26 cellular contexts compared by ENCODE assay signal in genomic region chr18:34942276-34942675, GRCh38.
DNase-seq lines count a peak whose midpoint lies in the region; ATAC-seq, FAIRE-seq and TF ChIP-seq lines count a peak whose summit lies in the region.
"Had no signal": no experiment of that assay in that cellular context is flagged by ENCODE, and none has a peak within 500 bp of the region (broad histone marks: within the 10 kb centered on the region; RNA-seq: fewer than 3 reads in every experiment).

No MANE protein-coding gene starts in this region.

- ATAC-seq in GM23338: no peak
- peak in 1 of 2 donors; percentile 38 for ATAC-seq in gastrocnemius medialis
- ATAC-seq: left lung; stimulated activated naive B cell treated with anti-CD40 and anti-IgM and Interleukin-4, amounts not matched to agents 10 μg/mL and 1 μg/mL and 100 μg/mL, for 72 hours; T-helper 17 cell had no signal

- POLR2A ChIA-PET in GM10248 (lab: Yijun Ruan, JAX): no interaction called here

- H3K9me3 Mint-ChIP-seq in GM23338: no peaks in the 10 kb centered on the region
- no peaks in the 10 kb centered on the region for H3K9me3 Mint-ChIP-seq in astrocyte (ENCODE audit: unreplicated experiment)
- H3K9me3 Mint-ChIP-seq: activated CD4-positive, alpha-beta memory T cell treated with anti-CD3 and anti-CD28 coated beads for 36 hours; HFFc6; stimulated activated naive B cell treated with anti-CD40 and anti-IgM and Interleukin-4, amounts not matched to agents 10 μg/mL and 1 μg/mL and 100 μg/mL, for 72 hours had no signal

- no peak for TF ChIP-seq POLR2A in gastrocnemius medialis (IDR thresholded peaks at IDR 0.05)

- no peak overlapping the region for H3K9ac ChIP-seq in astrocyte (ENCODE audit: low read length)

- no peak overlapping the region for H3K27ac Mint-ChIP-seq in GM23338
- peak overlapping the region; percentile 50 for H3K27ac Mint-ChIP-seq in astrocyte (ENCODE audit: unreplicated experiment)
- H3K27ac Mint-ChIP-seq: activated CD4-positive, alpha-beta memory T cell treated with anti-CD3 and anti-CD28 coated beads for 36 hours; HFFc6; progenitor cell of endocrine pancreas; stimulated activated naive B cell treated with anti-CD40 and anti-IgM and Interleukin-4, amounts not matched to agents 10 μg/mL and 1 μg/mL and 100 μg/mL, for 72 hours; T-helper 17 cell had no signal

- no peaks in the 10 kb centered on the region for H3K9me2 ChIP-seq in GM23338 (ENCODE audit: insufficient read depth)

- TF ChIP-seq CTCF in GM23338 (conservative IDR thresholded peaks at IDR 0.05; ENCODE audit: low read depth in 2 of 2): no peak
- no peak for TF ChIP-seq CTCF in astrocyte (IDR thresholded peaks at IDR 0.05; ENCODE audit: insufficient read depth, low read depth, low read length)
- no peak for TF ChIP-seq CTCF in kidney epithelial cell (IDR thresholded peaks at IDR 0.05; ENCODE audit: insufficient read depth, low read length, poor library complexity, severe bottlenecking)
- no peak for TF ChIP-seq CTCF in gastrocnemius medialis (IDR thresholded peaks at IDR 0.05 in 4 of 5, conservative IDR thresholded peaks at IDR 0.05 in 1 of 5)
- no peak for TF ChIP-seq CTCF in GM10248 (IDR thresholded peaks at IDR 0.05; ENCODE audit: control extremely low read depth, extremely low read depth, low read depth, missing control alignments)
- TF ChIP-seq CTCF in GM13977 (IDR thresholded peaks at IDR 0.05; ENCODE audit: extremely low read depth, insufficient read depth, missing control alignments): no peak

- H3K9me3 ChIP-seq in astrocyte (ENCODE audit: insufficient read depth, low read depth, low read length) (no peaks in the 10 kb centered on the region), gastrocnemius medialis (no peaks in the 10 kb centered on the region)
- H3K9me3 ChIP-seq: left lung, upper lobe of left lung had no signal

- no peaks in the 10 kb centered on the region for H4K20me1 ChIP-seq in GM23338 (replicated peaks; ENCODE audit: insufficient read depth)
- no peaks in the 10 kb centered on the region for H4K20me1 ChIP-seq in astrocyte (ENCODE audit: insufficient read depth, low read length)

- H3K4me1 Mint-ChIP-seq in GM23338: peaks cover 10% of the 10 kb centered on the region; the same call in 2 of the 3 replicates
- peaks cover 13% of the 10 kb centered on the region for H3K4me1 Mint-ChIP-seq in astrocyte (ENCODE audit: low read depth, unreplicated experiment)
- H3K4me1 Mint-ChIP-seq: stimulated activated naive B cell treated with anti-CD40 and anti-IgM and Interleukin-4, amounts not matched to agents 10 μg/mL and 1 μg/mL and 100 μg/mL, for 72 hours; T-helper 17 cell had no signal

- no peak for FAIRE-seq in astrocyte (lab: Jason Lieb, UNC)

- H3K4me3 ChIP-seq in GM23338: no peak overlapping the region
- no peak overlapping the region for H3K4me3 ChIP-seq in astrocyte (ENCODE audit: insufficient read depth, low read depth, low read length)
- no peak overlapping the region for H3K4me3 ChIP-seq in kidney epithelial cell (ENCODE audit: low read depth, low read length)
- H3K4me3 ChIP-seq in gastrocnemius medialis: peak overlapping the region; percentile 22 to 46 (median 43)
- H3K4me3 ChIP-seq: left lung, upper lobe of left lung had no signal

- no peak overlapping the region for H3K4me3 Mint-ChIP-seq in GM23338
- H3K4me3 Mint-ChIP-seq in astrocyte (ENCODE audit: unreplicated experiment): no peak overlapping the region
- H3K4me3 Mint-ChIP-seq: activated CD4-positive, alpha-beta memory T cell treated with anti-CD3 and anti-CD28 coated beads for 36 hours; HFFc6; stimulated activated naive B cell treated with anti-CD40 and anti-IgM and Interleukin-4, amounts not matched to agents 10 μg/mL and 1 μg/mL and 100 μg/mL, for 72 hours; T-helper 17 cell had no signal

- H3F3A ChIP-seq in GM23338 (replicated peaks; ENCODE audit: low read depth): no peaks in the 10 kb centered on the region

- 0 out of 2 replicates have a peak overlapping the region, but pooled peaks have one; percentile 35 for H2AFZ ChIP-seq in GM23338
- no peak overlapping the region for H2AFZ ChIP-seq in astrocyte (ENCODE audit: low read depth, low read length)

- H3K4me1 ChIP-seq in GM23338 (ENCODE audit: insufficient read depth) (peaks cover 5% of the 10 kb centered on the region; the same call in 1 of the 2 replicates), astrocyte (ENCODE audit: insufficient read depth, low read length) (peaks cover 3% of the 10 kb centered on the region), gastrocnemius medialis (peaks cover 34 to 57% of the 10 kb centered on the region in 2 donors)
- H3K4me1 ChIP-seq: left lung, upper lobe of left lung had no signal

- H3K36me3 Mint-ChIP-seq in GM23338 (ENCODE audit: low read depth) (no peaks in the 10 kb centered on the region), astrocyte (ENCODE audit: low read depth, unreplicated experiment) (no peaks in the 10 kb centered on the region)
- H3K36me3 Mint-ChIP-seq: activated CD4-positive, alpha-beta memory T cell treated with anti-CD3 and anti-CD28 coated beads for 36 hours; stimulated activated naive B cell treated with anti-CD40 and anti-IgM and Interleukin-4, amounts not matched to agents 10 μg/mL and 1 μg/mL and 100 μg/mL, for 72 hours had no signal

- CTCF ChIA-PET in GM10248 (lab: Yijun Ruan, JAX): interaction anchor here (1.8 kb wide), 2 partner anchors 10 to 201 kb away, joined by 4 read pairs; no protein-coding TSS in a partner anchor

- DNase-seq in GM23338 (ENCODE audit: low spot score) (no peak), astrocyte (ENCODE audit: low read depth) (peak; percentile 42), kidney epithelial cell (ENCODE audit: low read depth) (peak; percentile 21), gastrocnemius medialis (no peak), GM10248 (ENCODE audit: extremely low spot score) (no peak), GM13977 (ENCODE audit: low spot score) (no peak), NCI-H345 treated with DMSO at 0.1 percent for 48 hours (lab: John Stamatoyannopoulos, UW; ENCODE audit: unreplicated experiment) (no peak)
- DNase-seq: activated CD4-positive, alpha-beta memory T cell treated with anti-CD3 and anti-CD28 coated beads for 36 hours; activated CD4-positive, CD25-positive, alpha-beta regulatory T cell treated with anti-CD3 and anti-CD28 coated beads, Interleukin-2, amount 50 U/mL, for 72 hours; activated naive CD4-positive, alpha-beta T cell treated with Interleukin-2 at 50 U/mL for 16 hours; C1 segment of cervical spinal cord; COR-L47; DMS79; HFFc6; hippocampal formation; KBM-7; left lung; NCI-H2029; NCI-H345; SHP77; stimulated activated CD4-positive, alpha-beta T cell treated with anti-CD3 and anti-CD28 coated beads, Interleukin-15, amount 100 ng/mL, for 24 hours; stimulated activated naive B cell treated with anti-CD40 and anti-IgM and Interleukin-4, amounts not matched to agents 10 μg/mL and 1 μg/mL and 100 μg/mL, for 72 hours; substantia nigra; T-helper 17 cell; upper lobe of left lung had no signal

- H3K27me3 Mint-ChIP-seq in GM23338 (ENCODE audit: insufficient read depth, low read depth, poor library complexity): no peaks in the 10 kb centered on the region
- no peaks in the 10 kb centered on the region for H3K27me3 Mint-ChIP-seq in astrocyte (ENCODE audit: low read depth, unreplicated experiment)
- H3K27me3 Mint-ChIP-seq: progenitor cell of endocrine pancreas had no signal

- no peaks in the 10 kb centered on the region for H3K36me3 ChIP-seq in GM23338 (ENCODE audit: insufficient read depth)
- no peaks in the 10 kb centered on the region for H3K36me3 ChIP-seq in astrocyte (ENCODE audit: insufficient read depth, low read length)
- no peaks in the 10 kb centered on the region for H3K36me3 ChIP-seq in kidney epithelial cell (ENCODE audit: control insufficient read depth, insufficient read depth, low read length)
- no peaks in the 10 kb centered on the region for H3K36me3 ChIP-seq in gastrocnemius medialis
- H3K36me3 ChIP-seq: left lung, upper lobe of left lung had no signal

- H3K79me2 ChIP-seq in GM23338 (replicated peaks; ENCODE audit: insufficient read depth): no peaks in the 10 kb centered on the region
- H3K79me2 ChIP-seq in astrocyte (ENCODE audit: insufficient read depth, low read length): no peaks in the 10 kb centered on the region

- no peak overlapping the region for H3K4me2 ChIP-seq in GM23338
- H3K4me2 ChIP-seq in astrocyte (ENCODE audit: low read length): peak overlapping the region; percentile 15

- H3K27me3 ChIP-seq in GM23338 (ENCODE audit: insufficient read depth) (no peaks in the 10 kb centered on the region), astrocyte (ENCODE audit: insufficient read depth, low read length) (no peaks in the 10 kb centered on the region), kidney epithelial cell (ENCODE audit: control insufficient read depth, insufficient read depth, low read length) (no peaks in the 10 kb centered on the region), gastrocnemius medialis (no peaks in the 10 kb centered on the region)
- H3K27me3 ChIP-seq: upper lobe of left lung had no signal

- no peak overlapping the region for H3K27ac ChIP-seq in GM23338 (ENCODE audit: low read depth)
- no peak overlapping the region for H3K27ac ChIP-seq in astrocyte (ENCODE audit: low read depth, low read length)
- peak overlapping the region; percentile 83 to 90 (median 88) for H3K27ac ChIP-seq in gastrocnemius medialis
- H3K27ac ChIP-seq: left lung, upper lobe of left lung had no signal

- in situ Hi-C loops in gastrocnemius medialis (cut with MboI; ENCODE audit: low sequenced_read_pairs in 4 of 4) (no loop called here), GM13977 (cut with MboI; ENCODE audit: low pct_unique_long_range_greater_than_20kb, low sequenced_read_pairs, unreplicated experiment) (no loop called here)

- intact Hi-C loops in gastrocnemius medialis (cut with DNase I; ENCODE audit: low total_unique reads): loop anchor here (2.0 to 10.0 kb wide), 4 partner anchors 31 to 201 kb away; partner anchors contain the start of gene MAPRE2

TF ChIP-seq in GM23338, 12 proteins besides CTCF, POLR2A, EP300 and RAD21:
- TF ChIP-seq EZH2phosphoT487 (IDR thresholded peaks at IDR 0.05; ENCODE audit: unreplicated experiment): no peak
- TF ChIP-seq ZNF331 (CRISPR knock-in tag; IDR thresholded peaks at IDR 0.05; ENCODE audit: low read depth): no peak
- no peak for TF ChIP-seq STAT1 (IDR thresholded peaks at IDR 0.05; ENCODE audit: unreplicated experiment)
- no peak for TF ChIP-seq CREB1 (CRISPR knock-in tag; IDR thresholded peaks at IDR 0.05; ENCODE audit: low read depth)

Comparison
In these comparisons a context has a peak if more than half of its experiments do, and no peak if none do; other contexts are left out.
1. DNase-seq: peak in astrocyte (single experiment) and kidney epithelial cell (single experiment); none in GM23338 (single experiment), gastrocnemius medialis (0 of 2), GM10248 (single experiment), GM13977 (single experiment) and NCI-H345 treated with DMSO at 0.1 percent for 48 hours (single experiment).
2. H3K27ac ChIP-seq: peak in gastrocnemius medialis (4 of 4); none in GM23338 (single experiment) and astrocyte (single experiment).
3. H3K4me3 ChIP-seq: peak in gastrocnemius medialis (4 of 4); none in GM23338 (single experiment), astrocyte (single experiment) and kidney epithelial cell (single experiment).